In the genomic region with DNA sequence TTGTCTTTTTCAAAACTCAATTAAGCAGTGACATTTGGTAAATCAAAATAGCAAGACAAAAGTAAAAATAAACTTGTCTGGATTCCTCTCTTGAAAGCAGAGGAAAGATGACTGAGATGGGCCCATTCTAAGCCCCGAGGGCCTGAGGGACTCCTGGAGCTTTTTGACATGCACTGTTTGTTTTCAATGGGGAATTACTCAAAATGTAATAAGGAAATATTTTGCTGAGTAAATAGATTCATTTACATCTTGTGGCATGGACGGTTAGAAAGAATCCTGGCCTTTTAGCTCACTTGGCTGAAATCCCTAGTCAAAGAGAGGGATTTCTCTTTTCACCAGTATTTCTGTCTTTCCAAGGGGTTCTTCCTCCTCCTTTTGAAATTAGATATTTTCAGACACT, we compare ENCODE assay signal across 14 cellular contexts.
"Had no signal": no experiment of that assay in that cellular context is flagged by ENCODE, and none has a peak within 500 bp of the region (broad histone marks: within the 10 kb centered on the region; RNA-seq: fewer than 3 reads in every experiment).

No MANE protein-coding gene starts in this region.

- H3K27ac ChIP-seq: ascending aorta, parathyroid adenoma, stomach, testis had no signal

- H3K36me3 ChIP-seq: ascending aorta, stomach had no signal

- DNase-seq: activated CD4-positive, alpha-beta T cell treated with anti-CD3 and anti-CD28 coated beads, Interleukin-2, amount 10 ng/mL, durations not matched to agents 7 days and 5 days; activated CD4-positive, CD25-positive, alpha-beta regulatory T cell; activated CD8-positive, alpha-beta memory T cell treated with anti-CD3 and anti-CD28 coated beads for 24 hours; dermis blood vessel endothelial cell; effector memory CD8-positive, alpha-beta T cell; islet precursor cell; midbrain; stimulated activated CD4-positive, alpha-beta T cell treated with anti-CD3 and anti-CD28 coated beads, Interleukin-1b, Interleukin-23, amount 100 ng/mL, for 48 hours; stomach; testis had no signal

- H3K9me3 Mint-ChIP-seq: activated CD4-positive, alpha-beta T cell treated with anti-CD3 and anti-CD28 coated beads, Interleukin-2, amount 10 ng/mL, durations not matched to agents 7 days and 5 days; activated T-helper 1 cell treated with anti-CD3 and anti-CD28 coated beads, Interleukin-12 subunit alpha, Interleukin-12 subunit beta, Interleukin-2, Interleukin-4 antibody, amounts not matched to agents 30 ng/mL and 10 ng/mL and 1 ng/mL, durations not matched to agents 14 hours and 24 hours and 36 hours; effector memory CD8-positive, alpha-beta T cell; T-helper 2 cell treated with Interferon-gamma antibody and Interleukin-4, amounts not matched to agents 5 μg/mL and 100 μg/mL, for 36 hours had no signal

- ATAC-seq: effector memory CD8-positive, alpha-beta T cell had no signal

- H3K4me3 Mint-ChIP-seq: activated CD4-positive, alpha-beta T cell treated with anti-CD3 and anti-CD28 coated beads, Interleukin-2, amount 10 ng/mL, durations not matched to agents 7 days and 5 days; activated T-helper 1 cell treated with anti-CD3 and anti-CD28 coated beads, Interleukin-12 subunit alpha, Interleukin-12 subunit beta, Interleukin-2, Interleukin-4 antibody, amounts not matched to agents 30 ng/mL and 10 ng/mL and 1 ng/mL, durations not matched to agents 14 hours and 24 hours and 36 hours; effector memory CD8-positive, alpha-beta T cell; T-helper 2 cell treated with Interferon-gamma antibody and Interleukin-4, amounts not matched to agents 5 μg/mL and 100 μg/mL, for 36 hours had no signal

- H3K27me3 Mint-ChIP-seq: effector memory CD8-positive, alpha-beta T cell had no signal

- H3K4me3 ChIP-seq: ascending aorta, stomach, testis had no signal

- H3K27me3 ChIP-seq: ascending aorta, stomach, testis had no signal

- H3K9me3 ChIP-seq: testis had no signal

- H3K27ac Mint-ChIP-seq: activated CD4-positive, alpha-beta T cell treated with anti-CD3 and anti-CD28 coated beads, Interleukin-2, amount 10 ng/mL, durations not matched to agents 7 days and 5 days; activated T-helper 1 cell treated with anti-CD3 and anti-CD28 coated beads, Interleukin-12 subunit alpha, Interleukin-12 subunit beta, Interleukin-2, Interleukin-4 antibody, amounts not matched to agents 30 ng/mL and 10 ng/mL and 1 ng/mL, durations not matched to agents 14 hours and 24 hours and 36 hours; effector memory CD8-positive, alpha-beta T cell; T-helper 2 cell treated with Interferon-gamma antibody and Interleukin-4, amounts not matched to agents 5 μg/mL and 100 μg/mL, for 36 hours had no signal

- H3K4me1 Mint-ChIP-seq: activated CD4-positive, alpha-beta T cell treated with anti-CD3 and anti-CD28 coated beads, Interleukin-2, amount 10 ng/mL, durations not matched to agents 7 days and 5 days had no signal

- H3K4me1 ChIP-seq: ascending aorta, parathyroid adenoma, stomach, testis had no signal
